ENCODE assay signal across 1 cellular context in genomic region chr16:70685938-70686375, GRCh38.
A peak's percentile ranks its signal among the peaks of the same experiment; 100 is the strongest.
TF ChIP-seq lines count a peak whose summit lies in the region.

MTSS2 (minus strand) TSS chr16:70686053; CDS start chr16:70685791, 262 bp downstream.

TF ChIP-seq in HepG2, 621 proteins besides CTCF, POLR2A, EP300 and RAD21 (continued from another document and continues in another):
- TF ChIP-seq REST (IDR thresholded peaks at IDR 0.05; ENCODE audit: borderline replicate concordance in 1 of 2, low read depth in 1 of 2, low read length in 2 of 2) (no peak), TRIM22 (IDR thresholded peaks at IDR 0.05) (no peak), ATF7-NPFF (CRISPR knock-in tag; IDR thresholded peaks at IDR 0.05; ENCODE audit: low read depth) (no peak; the same call in 1 of the 2 replicates), BRD4 (CRISPR knock-in tag; IDR thresholded peaks at IDR 0.05) (no peak), SALL1 (CRISPR knock-in tag; IDR thresholded peaks at IDR 0.05) (peak; percentile 57; the same call in 1 of the 2 replicates), GLI4 (CRISPR knock-in tag; IDR thresholded peaks at IDR 0.05; ENCODE audit: borderline replicate concordance) (no peak), ZFP37 (CRISPR knock-in tag; IDR thresholded peaks at IDR 0.05; ENCODE audit: borderline replicate concordance) (no peak), RFXANK (CRISPR knock-in tag; IDR thresholded peaks at IDR 0.05) (no peak), ATF4 (CRISPR knock-in tag; IDR thresholded peaks at IDR 0.05) (no peak), CEBPB (IDR thresholded peaks at IDR 0.05; ENCODE audit: borderline replicate concordance, low read depth, low read length) (no peak), BCLAF1 (IDR thresholded peaks at IDR 0.05) (no peak), ZBED4 (CRISPR knock-in tag; IDR thresholded peaks at IDR 0.05; ENCODE audit: borderline replicate concordance) (peak; percentile 75; the same call in 1 of the 2 replicates), ISL2 (CRISPR knock-in tag; IDR thresholded peaks at IDR 0.05) (peak; percentile 51), ZNF660 (CRISPR knock-in tag; IDR thresholded peaks at IDR 0.05; ENCODE audit: borderline replicate concordance, low read depth) (no peak), PHB2 (IDR thresholded peaks at IDR 0.05; ENCODE audit: partially characterized antibody) (no peak), MAFG (CRISPR knock-in tag; IDR thresholded peaks at IDR 0.05) (no peak), ZNF552 (CRISPR knock-in tag; IDR thresholded peaks at IDR 0.05; ENCODE audit: borderline replicate concordance) (no peak), ZNF749 (CRISPR knock-in tag; IDR thresholded peaks at IDR 0.05; ENCODE audit: borderline replicate concordance) (peak; percentile 31; the same call in 1 of the 2 replicates), PAF1 (CRISPR knock-in tag; IDR thresholded peaks at IDR 0.05) (no peak), CENPX (CRISPR knock-in tag; IDR thresholded peaks at IDR 0.05) (no peak), KAT2B (IDR thresholded peaks at IDR 0.05; ENCODE audit: borderline replicate concordance, low read depth, low read length) (no peak), ZNF713 (CRISPR knock-in tag; IDR thresholded peaks at IDR 0.05) (no peak), MBD4 (IDR thresholded peaks at IDR 0.05; ENCODE audit: borderline replicate concordance, low read length) (no peak), ZNF543 (CRISPR knock-in tag; IDR thresholded peaks at IDR 0.05) (no peak), CHD2 (IDR thresholded peaks at IDR 0.05; ENCODE audit: low read depth, low read length) (no peak), ZNF619 (CRISPR knock-in tag; IDR thresholded peaks at IDR 0.05) (no peak), DPF2 (CRISPR knock-in tag; IDR thresholded peaks at IDR 0.05; ENCODE audit: borderline replicate concordance, low read depth) (no peak), MAFF (IDR thresholded peaks at IDR 0.05; ENCODE audit: low read depth, low read length) (no peak), SOX6 (IDR thresholded peaks at IDR 0.05) (no peak), SOX6 (CRISPR knock-in tag; IDR thresholded peaks at IDR 0.05) (no peak; the same call in 1 of the 2 replicates), HNRNPLL (IDR thresholded peaks at IDR 0.05; ENCODE audit: low read depth, low read length, poor library complexity, severe bottlenecking) (peak; percentile 19), ZNF577 (CRISPR knock-in tag; IDR thresholded peaks at IDR 0.05; ENCODE audit: borderline replicate concordance, low read depth) (no peak), PAX8 (CRISPR knock-in tag; IDR thresholded peaks at IDR 0.05; ENCODE audit: borderline replicate concordance) (peak; percentile 72; the same call in 1 of the 2 replicates), ELF3 (CRISPR knock-in tag; IDR thresholded peaks at IDR 0.05) (no peak), GMEB1 (CRISPR knock-in tag; IDR thresholded peaks at IDR 0.05; ENCODE audit: borderline replicate concordance) (peak; percentile 29; the same call in 1 of the 2 replicates), ZIK1 (CRISPR knock-in tag; IDR thresholded peaks at IDR 0.05; ENCODE audit: borderline replicate concordance, low read depth) (no peak), GABPA (IDR thresholded peaks at IDR 0.05; ENCODE audit: low read depth, low read length) (no peak), GABPA (CRISPR knock-in tag; IDR thresholded peaks at IDR 0.05; ENCODE audit: low read depth) (no peak), THAP11 (CRISPR knock-in tag; IDR thresholded peaks at IDR 0.05) (peak; percentile 54), TOE1 (CRISPR knock-in tag; IDR thresholded peaks at IDR 0.05) (no peak), FOXO1 (CRISPR knock-in tag; IDR thresholded peaks at IDR 0.05) (no peak; the same call in 1 of the 2 replicates), SRF (IDR thresholded peaks at IDR 0.05; ENCODE audit: low read depth, low read length) (no peak), RXRB (CRISPR knock-in tag; IDR thresholded peaks at IDR 0.05; ENCODE audit: borderline replicate concordance) (no peak)
- TF ChIP-seq, protein P1, sequence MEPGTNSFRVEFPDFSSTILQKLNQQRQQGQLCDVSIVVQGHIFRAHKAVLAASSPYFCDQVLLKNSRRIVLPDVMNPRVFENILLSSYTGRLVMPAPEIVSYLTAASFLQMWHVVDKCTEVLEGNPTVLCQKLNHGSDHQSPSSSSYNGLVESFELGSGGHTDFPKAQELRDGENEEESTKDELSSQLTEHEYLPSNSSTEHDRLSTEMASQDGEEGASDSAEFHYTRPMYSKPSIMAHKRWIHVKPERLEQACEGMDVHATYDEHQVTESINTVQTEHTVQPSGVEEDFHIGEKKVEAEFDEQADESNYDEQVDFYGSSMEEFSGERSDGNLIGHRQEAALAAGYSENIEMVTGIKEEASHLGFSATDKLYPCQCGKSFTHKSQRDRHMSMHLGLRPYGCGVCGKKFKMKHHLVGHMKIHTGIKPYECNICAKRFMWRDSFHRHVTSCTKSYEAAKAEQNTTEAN (CRISPR knock-in tag; conservative IDR thresholded peaks at IDR 0.05), result peak; percentile 62; the same call in 1 of the 2 replicates
- TF ChIP-seq, protein P2, sequence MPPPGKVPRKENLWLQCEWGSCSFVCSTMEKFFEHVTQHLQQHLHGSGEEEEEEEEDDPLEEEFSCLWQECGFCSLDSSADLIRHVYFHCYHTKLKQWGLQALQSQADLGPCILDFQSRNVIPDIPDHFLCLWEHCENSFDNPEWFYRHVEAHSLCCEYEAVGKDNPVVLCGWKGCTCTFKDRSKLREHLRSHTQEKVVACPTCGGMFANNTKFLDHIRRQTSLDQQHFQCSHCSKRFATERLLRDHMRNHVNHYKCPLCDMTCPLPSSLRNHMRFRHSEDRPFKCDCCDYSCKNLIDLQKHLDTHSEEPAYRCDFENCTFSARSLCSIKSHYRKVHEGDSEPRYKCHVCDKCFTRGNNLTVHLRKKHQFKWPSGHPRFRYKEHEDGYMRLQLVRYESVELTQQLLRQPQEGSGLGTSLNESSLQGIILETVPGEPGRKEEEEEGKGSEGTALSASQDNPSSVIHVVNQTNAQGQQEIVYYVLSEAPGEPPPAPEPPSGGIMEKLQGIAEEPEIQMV (CRISPR knock-in tag; IDR thresholded peaks at IDR 0.05; ENCODE audit: low read depth), result peak; percentile 36; the same call in 1 of the 2 replicates
- TF ChIP-seq, protein P3, sequence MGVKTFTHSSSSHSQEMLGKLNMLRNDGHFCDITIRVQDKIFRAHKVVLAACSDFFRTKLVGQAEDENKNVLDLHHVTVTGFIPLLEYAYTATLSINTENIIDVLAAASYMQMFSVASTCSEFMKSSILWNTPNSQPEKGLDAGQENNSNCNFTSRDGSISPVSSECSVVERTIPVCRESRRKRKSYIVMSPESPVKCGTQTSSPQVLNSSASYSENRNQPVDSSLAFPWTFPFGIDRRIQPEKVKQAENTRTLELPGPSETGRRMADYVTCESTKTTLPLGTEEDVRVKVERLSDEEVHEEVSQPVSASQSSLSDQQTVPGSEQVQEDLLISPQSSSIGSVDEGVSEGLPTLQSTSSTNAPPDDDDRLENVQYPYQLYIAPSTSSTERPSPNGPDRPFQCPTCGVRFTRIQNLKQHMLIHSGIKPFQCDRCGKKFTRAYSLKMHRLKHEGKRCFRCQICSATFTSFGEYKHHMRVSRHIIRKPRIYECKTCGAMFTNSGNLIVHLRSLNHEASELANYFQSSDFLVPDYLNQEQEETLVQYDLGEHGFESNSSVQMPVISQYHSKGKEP (CRISPR knock-in tag; IDR thresholded peaks at IDR 0.05), result no peak
